9 cellular contexts compared by ENCODE assay signal in genomic region chr4:15942283-15942682, GRCh38. TPM values are rescaled to one million over a fixed set of nuclear protein-coding genes. Genes with fewer than 3 reads are reported as not detected.
"Had no signal": no experiment of that assay in that cellular context is flagged by ENCODE, and none has a peak within 500 bp of the region (broad histone marks: within the 10 kb centered on the region; RNA-seq: fewer than 3 reads in every experiment).

No MANE protein-coding gene starts in this region.

- DNase-seq: Karpas-422, KBM-7, KG1 had no signal

- FAIRE-seq: HTR-8/SVneo had no signal

- H3K9ac ChIP-seq: KMS-11 had no signal

- H3K27ac ChIP-seq: HL-60, KMS-11 had no signal

- H3K4me2 ChIP-seq: KMS-11 had no signal

RNA-seq across cellular contexts. Expression of gene FGFBP1, which starts 3.7 kb away (rescaled TPM):
- polyA plus RNA-seq: IgD-negative memory B cell had no signal

RNA-seq across cellular contexts. Expression of gene FGFBP2, which starts 20.7 kb away (rescaled TPM):
- total RNA-seq: HT-29, HT1080 had no signal
